Comparison of ENCODE assay signal across 1 cellular context in genomic region chr3:50224639-50225038, GRCh38.
TF ChIP-seq lines count a peak whose summit lies in the region.

No MANE protein-coding gene starts in this region.

TF ChIP-seq in GM23338, 12 proteins besides CTCF, POLR2A, EP300 and RAD21 (continued from another document):
- TF ChIP-seq REST (IDR thresholded peaks at IDR 0.05; ENCODE audit: unreplicated experiment) (no peak), EZH2phosphoT487 (IDR thresholded peaks at IDR 0.05; ENCODE audit: unreplicated experiment) (no peak), STAT1 (IDR thresholded peaks at IDR 0.05; ENCODE audit: unreplicated experiment) (no peak), POLR2AphosphoS5 (IDR thresholded peaks at IDR 0.05; ENCODE audit: low read depth) (no peak)
